In genomic region chr13:21014139-21014665, GRCh38 we compare ENCODE assay signal across 1 cellular context.
TF ChIP-seq lines count a peak whose summit lies in the region.

No MANE protein-coding gene starts in this region.

TF ChIP-seq in liver, 16 proteins besides CTCF, POLR2A, EP300 and RAD21 (continued from another document):
- TF ChIP-seq REST (IDR thresholded peaks at IDR 0.05): no peak
- no peak for TF ChIP-seq NR2F2 (IDR thresholded peaks at IDR 0.05)
TF ChIP-seq in liver: peak in this region for 0.
